In genomic region chr2:36348721-36349120, GRCh38 we compare ENCODE assay signal across 31 cellular contexts.
"Had no signal": no experiment of that assay in that cellular context is flagged by ENCODE, and none has a peak within 500 bp of the region (broad histone marks: within the 10 kb centered on the region; RNA-seq: fewer than 3 reads in every experiment).

No MANE protein-coding gene starts in this region.

- H3K4me1 Mint-ChIP-seq: activated naive CD4-positive, alpha-beta T cell treated with anti-CD3 and anti-CD28 coated beads, Interleukin-2, amount 10 ng/mL, durations not matched to agents 7 days and 5 days had no signal

- H3K27me3 ChIP-seq: MG63, SJCRH30 had no signal

- H3K27me3 Mint-ChIP-seq: activated naive CD8-positive, alpha-beta T cell had no signal

- H3K4me3 ChIP-seq: MG63, SJCRH30, SK-N-MC had no signal

- H3K4me1 ChIP-seq: SJCRH30 had no signal

- H3K9me3 Mint-ChIP-seq: activated CD4-positive, alpha-beta memory T cell treated with anti-CD3 and anti-CD28 coated beads, Interleukin-2, amount 10 ng/mL, durations not matched to agents 7 days and 5 days; activated naive CD4-positive, alpha-beta T cell treated with anti-CD3 and anti-CD28 coated beads, Interleukin-2, amount 10 ng/mL, durations not matched to agents 7 days and 5 days; activated naive CD8-positive, alpha-beta T cell treated with anti-CD3 and anti-CD28 coated beads, Interleukin-2, amount 50 U/mL, for 24 hours had no signal

- DNase-seq: activated CD4-positive, alpha-beta memory T cell treated with anti-CD3 and anti-CD28 coated beads, Interleukin-2, amount 10 ng/mL, durations not matched to agents 7 days and 5 days; activated CD4-positive, alpha-beta T cell treated with anti-CD3 and anti-CD28 coated beads for 1 hour; activated CD4-positive, alpha-beta T cell treated with anti-CD3 and anti-CD28 coated beads for 48 hours; activated CD4-positive, CD25-positive, alpha-beta regulatory T cell; activated CD8-positive, alpha-beta memory T cell treated with anti-CD3 and anti-CD28 coated beads for 24 hours; activated CD8-positive, alpha-beta memory T cell treated with anti-CD3 and anti-CD28 coated beads, Interleukin-2, amount 10 ng/mL, durations not matched to agents 7 days and 5 days; activated CD8-positive, alpha-beta memory T cell treated with anti-CD3 and anti-CD28 coated beads, Interleukin-2, amount 50 U/mL, for 48 hours; activated effector memory CD4-positive, alpha-beta T cell treated with Interleukin-2 at 50 U/mL for 16 hours; activated naive CD4-positive, alpha-beta T cell treated with anti-CD3 and anti-CD28 coated beads, Interleukin-2, amount 10 ng/mL, durations not matched to agents 7 days and 5 days; activated naive CD8-positive, alpha-beta T cell treated with anti-CD3 and anti-CD28 coated beads, Interleukin-2, amount 50 U/mL, for 24 hours; activated T-cell treated with anti-CD3 and anti-CD28 coated beads, Interleukin-2, amount 50 U/mL, for 48 hours; anterior cingulate cortex; Karpas-422; MG63; NCI-H1048; NCI-H1105 treated with DMSO at 0.1 percent for 48 hours; NCI-H1436; NCI-H1694; NCI-H1930; NCI-H2081 treated with DMSO at 0.1 percent for 48 hours; NCI-H226; NCI-H446 treated with DMSO at 0.1 percent for 48 hours; NCI-H524; NCI-H69; SHP77; SJCRH30; T1000; WERI-Rb-1 had no signal

- H3K4me3 Mint-ChIP-seq: activated CD4-positive, alpha-beta memory T cell treated with anti-CD3 and anti-CD28 coated beads, Interleukin-2, amount 10 ng/mL, durations not matched to agents 7 days and 5 days; activated CD8-positive, alpha-beta memory T cell treated with anti-CD3 and anti-CD28 coated beads, Interleukin-2, amount 10 ng/mL, durations not matched to agents 7 days and 5 days; activated naive CD4-positive, alpha-beta T cell treated with anti-CD3 and anti-CD28 coated beads, Interleukin-2, amount 10 ng/mL, durations not matched to agents 7 days and 5 days; activated naive CD8-positive, alpha-beta T cell; activated naive CD8-positive, alpha-beta T cell treated with anti-CD3 and anti-CD28 coated beads, Interleukin-2, amount 50 U/mL, for 24 hours had no signal

- H3K27ac ChIP-seq: SJCRH30, SK-N-MC, WERI-Rb-1 had no signal

- H3K36me3 Mint-ChIP-seq: activated CD8-positive, alpha-beta memory T cell treated with anti-CD3 and anti-CD28 coated beads, Interleukin-2, amount 10 ng/mL, durations not matched to agents 7 days and 5 days; activated naive CD4-positive, alpha-beta T cell treated with anti-CD3 and anti-CD28 coated beads, Interleukin-2, amount 10 ng/mL, durations not matched to agents 7 days and 5 days; activated naive CD8-positive, alpha-beta T cell had no signal

- H3K36me3 ChIP-seq: MG63, SJCRH30, WERI-Rb-1 had no signal

- H3K27ac Mint-ChIP-seq: activated CD4-positive, alpha-beta memory T cell treated with anti-CD3 and anti-CD28 coated beads, Interleukin-2, amount 10 ng/mL, durations not matched to agents 7 days and 5 days; activated CD8-positive, alpha-beta memory T cell treated with anti-CD3 and anti-CD28 coated beads, Interleukin-2, amount 10 ng/mL, durations not matched to agents 7 days and 5 days; activated naive CD4-positive, alpha-beta T cell treated with anti-CD3 and anti-CD28 coated beads, Interleukin-2, amount 10 ng/mL, durations not matched to agents 7 days and 5 days; activated naive CD8-positive, alpha-beta T cell; activated naive CD8-positive, alpha-beta T cell treated with anti-CD3 and anti-CD28 coated beads, Interleukin-2, amount 50 U/mL, for 24 hours had no signal

- ATAC-seq: activated CD8-positive, alpha-beta memory T cell treated with anti-CD3 and anti-CD28 coated beads, Interleukin-2, amount 10 ng/mL, durations not matched to agents 7 days and 5 days; activated naive CD8-positive, alpha-beta T cell treated with anti-CD3 and anti-CD28 coated beads, Interleukin-2, amount 50 U/mL, for 24 hours; Panc1 had no signal

- H3K9me3 ChIP-seq: MG63, SJCRH30 had no signal
